ENCODE assay signal across 30 cellular contexts in genomic region chr9:97057651-97058050, GRCh38. TPM values are rescaled to one million over a fixed set of nuclear protein-coding genes. Genes with fewer than 3 reads are reported as not detected.
"Had no signal": no experiment of that assay in that cellular context is flagged by ENCODE, and none has a peak within 500 bp of the region (broad histone marks: within the 10 kb centered on the region; RNA-seq: fewer than 3 reads in every experiment).

No MANE protein-coding gene starts in this region.

- H3K4me3 Mint-ChIP-seq: activated CD8-positive, alpha-beta memory T cell treated with anti-CD3 and anti-CD28 coated beads, Interleukin-2, amount 10 ng/mL, durations not matched to agents 7 days and 5 days; activated naive CD8-positive, alpha-beta T cell treated with anti-CD3 and anti-CD28 coated beads, Interleukin-2, amount 50 U/mL, for 24 hours; activated T-cell treated with anti-CD3 and anti-CD28 coated beads, Interleukin-2, amount 50 U/mL, for 4 hours; central memory CD8-positive, alpha-beta T cell had no signal

- H3K9me3 ChIP-seq: ascending aorta, body of pancreas had no signal

- H3K27ac Mint-ChIP-seq: activated CD8-positive, alpha-beta memory T cell treated with anti-CD3 and anti-CD28 coated beads, Interleukin-2, amount 10 ng/mL, durations not matched to agents 7 days and 5 days; activated naive CD4-positive, alpha-beta T cell treated with anti-CD3 and anti-CD28 coated beads, Interleukin-2, amount 50 U/mL, for 72 hours; activated naive CD8-positive, alpha-beta T cell treated with anti-CD3 and anti-CD28 coated beads, Interleukin-2, amount 50 U/mL, for 24 hours had no signal

- H3K36me3 ChIP-seq: ascending aorta had no signal

- H3K4me3 ChIP-seq: ascending aorta, body of pancreas had no signal

- FAIRE-seq: bronchial epithelial cell, RCC 7860, TTC549 had no signal

- H3K4me1 ChIP-seq: ascending aorta had no signal

- H3K27ac ChIP-seq: ascending aorta, body of pancreas, VCaP had no signal

- H3K9me3 Mint-ChIP-seq: activated naive CD4-positive, alpha-beta T cell treated with anti-CD3 and anti-CD28 coated beads, Interleukin-2, amount 50 U/mL, for 72 hours; activated naive CD8-positive, alpha-beta T cell treated with anti-CD3 and anti-CD28 coated beads, Interleukin-2, amount 50 U/mL, for 24 hours; activated T-cell treated with anti-CD3 and anti-CD28 coated beads, Interleukin-2, amount 50 U/mL, for 4 hours; central memory CD8-positive, alpha-beta T cell had no signal

- H3K27me3 ChIP-seq: ascending aorta, body of pancreas had no signal

- H3K4me1 Mint-ChIP-seq: central memory CD8-positive, alpha-beta T cell had no signal

- ATAC-seq: activated CD4-positive, CD25-positive, alpha-beta regulatory T cell treated with anti-CD3 and anti-CD28 coated beads, Interleukin-2, amount 50 U/mL, for 24 hours; activated CD8-positive, alpha-beta memory T cell treated with anti-CD3 and anti-CD28 coated beads, Interleukin-2, amount 10 ng/mL, durations not matched to agents 7 days and 5 days; activated naive CD4-positive, alpha-beta T cell treated with anti-CD3 and anti-CD28 coated beads, Interleukin-2, amount 50 U/mL, for 72 hours; activated naive CD8-positive, alpha-beta T cell treated with anti-CD3 and anti-CD28 coated beads, Interleukin-2, amount 50 U/mL, for 24 hours; activated T-cell treated with anti-CD3 and anti-CD28 coated beads, Interleukin-2, amount 50 U/mL, for 4 hours; body of pancreas; PC-3 had no signal

- DNase-seq: activated CD4-positive, alpha-beta T cell treated with anti-CD3 and anti-CD28 coated beads for 48 hours; activated CD4-positive, alpha-beta T cell treated with anti-CD3 and anti-CD28 coated beads, Interleukin-2, amount 50 U/mL, for 4 hours; activated CD8-positive, alpha-beta memory T cell treated with anti-CD3 and anti-CD28 coated beads, Interleukin-2, amount 10 ng/mL, durations not matched to agents 7 days and 5 days; activated effector memory CD4-positive, alpha-beta T cell treated with anti-CD3 and anti-CD28 coated beads, Interleukin-2, amount 50 U/mL, for 16 hours; activated naive CD4-positive, alpha-beta T cell treated with Interleukin-2 at 50 U/mL for 16 hours; activated naive CD8-positive, alpha-beta T cell treated with anti-CD3 and anti-CD28 coated beads, Interleukin-2, amount 50 U/mL, for 24 hours; activated T-cell treated with anti-CD3 and anti-CD28 coated beads, Interleukin-2, amount 50 U/mL, for 4 hours; amniotic stem cell; body of pancreas; MM.1S; NCI-H1105; NCI-H1436; NCI-H1694 treated with DMSO at 0.1 percent for 48 hours; NCI-H2029 treated with DMSO at 0.1 percent for 48 hours; NCI-H345; NCI-H510A; NCI-H526 treated with DMSO at 0.1 percent for 48 hours; NCI-H82; PC-3; SHP77 treated with DMSO at 0.1 percent for 48 hours; T-helper 2 cell; T1000 had no signal

- H3K36me3 Mint-ChIP-seq: activated CD8-positive, alpha-beta memory T cell treated with anti-CD3 and anti-CD28 coated beads, Interleukin-2, amount 10 ng/mL, durations not matched to agents 7 days and 5 days; activated naive CD4-positive, alpha-beta T cell treated with anti-CD3 and anti-CD28 coated beads, Interleukin-2, amount 50 U/mL, for 72 hours had no signal

RNA-seq across cellular contexts. Expression of gene CTSV, which starts 18.7 kb away (rescaled TPM):
- total RNA-seq: ascending aorta had no signal
